8 cellular contexts compared by ENCODE assay signal in genomic region chr17:65163990-65164495, GRCh38. TPM values are rescaled to one million over a fixed set of nuclear protein-coding genes. Genes with fewer than 3 reads are reported as not detected.
DNase-seq lines count a peak whose midpoint lies in the region; ATAC-seq, FAIRE-seq and TF ChIP-seq lines count a peak whose summit lies in the region.

No MANE protein-coding gene starts in this region.

- H3K4me1 Mint-ChIP-seq in natural killer cell treated with Interleukin-12 subunit alpha and Interleukin-12 subunit beta and Interleukin-15 and Interleukin-18, amount 100 ng/mL, for 72 hours (ENCODE audit: low read depth in 2 of 2) = peaks cover 21 to 35% of the 10 kb centered on the region in 2 donors
- peaks cover 35% of the 10 kb centered on the region for H3K4me1 Mint-ChIP-seq in nephron progenitor cell

- TF ChIP-seq CTCF in nephron progenitor cell (IDR thresholded peaks at IDR 0.05) = no peak

- H3K4me3 Mint-ChIP-seq in natural killer cell treated with Interleukin-12 subunit alpha and Interleukin-12 subunit beta and Interleukin-15 and Interleukin-18, amount 100 ng/mL, for 72 hours = no peak overlapping the region
- H3K4me3 Mint-ChIP-seq in nephron progenitor cell = no peak overlapping the region

- no peak for DNase-seq in GM18507 (ENCODE audit: extremely low spot score, insufficient read length, low read depth)
- peak; percentile 94 for DNase-seq in NAMALWA (ENCODE audit: low spot score)
- DNase-seq in activated T-helper 9 cell treated with anti-CD3 and anti-CD28 coated beads, Interleukin-2, amount 50 U/mL, for 16 hours (ENCODE audit: low read depth) = peak; percentile 27
- peak; percentile 69 for DNase-seq in natural killer cell treated with Interleukin-12 subunit alpha and Interleukin-12 subunit beta and Interleukin-15 and Interleukin-18, amount 100 ng/mL, for 72 hours (ENCODE audit: low spot score)
- no peak for DNase-seq in nephron progenitor cell
- no peak for DNase-seq in NCI-H1436 (lab: John Stamatoyannopoulos, UW)
- DNase-seq in cortex of kidney (lab: John Stamatoyannopoulos, UW) = no peak

- peak overlapping the region; percentile 56 to 85 for H3K27ac Mint-ChIP-seq in natural killer cell treated with Interleukin-12 subunit alpha and Interleukin-12 subunit beta and Interleukin-15 and Interleukin-18, amount 100 ng/mL, for 72 hours
- no peak overlapping the region for H3K27ac Mint-ChIP-seq in nephron progenitor cell

- peak; percentile 97 for ATAC-seq in HG02610 (IDR thresholded peaks at IDR 0.05; ENCODE audit: unreplicated experiment)
- ATAC-seq in natural killer cell treated with Interleukin-12 subunit alpha and Interleukin-12 subunit beta and Interleukin-15 and Interleukin-18, amount 100 ng/mL, for 72 hours = peak; percentile 91 to 96

- no peaks in the 10 kb centered on the region for H3K27me3 Mint-ChIP-seq in natural killer cell treated with Interleukin-12 subunit alpha and Interleukin-12 subunit beta and Interleukin-15 and Interleukin-18, amount 100 ng/mL, for 72 hours
- H3K27me3 Mint-ChIP-seq in nephron progenitor cell (ENCODE audit: low read depth, poor library complexity) = peaks cover 32% of the 10 kb centered on the region

- no peaks in the 10 kb centered on the region for H3K9me3 Mint-ChIP-seq in natural killer cell treated with Interleukin-12 subunit alpha and Interleukin-12 subunit beta and Interleukin-15 and Interleukin-18, amount 100 ng/mL, for 72 hours
- no peaks in the 10 kb centered on the region for H3K9me3 Mint-ChIP-seq in nephron progenitor cell

- FAIRE-seq in GM18507 (lab: Jason Lieb, UNC) = peak; percentile 92

- no peaks in the 10 kb centered on the region for H3K36me3 Mint-ChIP-seq in natural killer cell treated with Interleukin-12 subunit alpha and Interleukin-12 subunit beta and Interleukin-15 and Interleukin-18, amount 100 ng/mL, for 72 hours
- no peaks in the 10 kb centered on the region for H3K36me3 Mint-ChIP-seq in nephron progenitor cell (ENCODE audit: low read depth)

RNA-seq across cellular contexts. Expression of gene RGS9, which starts 26.9 kb away (rescaled TPM):
- total RNA-seq in natural killer cell treated with Interleukin-12 subunit alpha and Interleukin-12 subunit beta and Interleukin-15 and Interleukin-18, amount 100 ng/mL, for 72 hours = 10 to 100 TPM; 14.1 to 16.2 TPM

Comparison
In these comparisons a context has a peak if more than half of its experiments do, and no peak if none do; other contexts are left out.
1. DNase-seq: peak in NAMALWA (single experiment), activated T-helper 9 cell treated with anti-CD3 and anti-CD28 coated beads, Interleukin-2, amount 50 U/mL, for 16 hours (single experiment) and natural killer cell treated with Interleukin-12 subunit alpha and Interleukin-12 subunit beta and Interleukin-15 and Interleukin-18, amount 100 ng/mL, for 72 hours (single experiment); none in GM18507 (single experiment), nephron progenitor cell (single experiment), NCI-H1436 (single experiment) and cortex of kidney (single experiment).